Comparison of ENCODE assay signal across 1 cellular context in genomic region chr20:38472513-38473352, GRCh38.
TF ChIP-seq lines count a peak whose summit lies in the region.

Gene RALGAPB, plus strand, starts transcription at chr20:38472843. Its CDS starts 15,590 bp downstream, at chr20:38488433.

TF ChIP-seq in GM12878, 131 proteins besides CTCF, POLR2A, EP300 and RAD21 (continued from another document and continues in another):
- TF ChIP-seq ZBTB40 (IDR thresholded peaks at IDR 0.05; ENCODE audit: borderline replicate concordance) (peak; percentile 85), NKRF (conservative IDR thresholded peaks at IDR 0.05) (peak; percentile 78), SP1 (IDR thresholded peaks at IDR 0.05; ENCODE audit: low read depth, low read length) (peak; percentile 57), PRDM15 (CRISPR knock-in tag; IDR thresholded peaks at IDR 0.05) (no peak), TAF1 (IDR thresholded peaks at IDR 0.05; ENCODE audit: borderline replicate concordance, low read depth, low read length) (no peak; the same call in 1 of the 2 replicates), MTA2 (IDR thresholded peaks at IDR 0.05; ENCODE audit: low read depth) (peak; percentile 36; the same call in 1 of the 2 replicates), SMAD1 (IDR thresholded peaks at IDR 0.05; ENCODE audit: low read depth, partially characterized antibody) (peak; percentile 61), PKNOX1 (IDR thresholded peaks at IDR 0.05) (peak; percentile 69; the same call in 1 of the 2 replicates), GABPA (IDR thresholded peaks at IDR 0.05; ENCODE audit: low read depth) (0 out of 2 replicates have a peak, but pooled peaks have one; percentile 73), CEBPZ (IDR thresholded peaks at IDR 0.05; ENCODE audit: low read depth, low read length) (no peak), PAX5 (IDR thresholded peaks at IDR 0.05; ENCODE audit: borderline replicate concordance, low read depth, low read length) (peak; percentile 30; the same call in 1 of the 2 replicates), POU2F2 (IDR thresholded peaks at IDR 0.05; ENCODE audit: borderline replicate concordance, low read depth, low read length) (peak; percentile 40; the same call in 1 of the 3 replicates), HCFC1 (IDR thresholded peaks at IDR 0.05; ENCODE audit: low read length) (peak; percentile 69), CREM (IDR thresholded peaks at IDR 0.05; ENCODE audit: low read depth) (peak; percentile 70), BHLHE40 (IDR thresholded peaks at IDR 0.05; ENCODE audit: borderline replicate concordance in 1 of 2, low read depth in 2 of 2, low read length in 1 of 2) (peak; percentile 29 to 94; a peak in 3 of 4 replicates), SRF (IDR thresholded peaks at IDR 0.05; ENCODE audit: low read depth in 2 of 2, low read length in 2 of 2) (no peak), IKZF1 (conservative IDR thresholded peaks at IDR 0.05) (peak; percentile 97), WRNIP1 (IDR thresholded peaks at IDR 0.05; ENCODE audit: borderline replicate concordance, low read depth, low read length) (peak; percentile 52; the same call in 1 of the 2 replicates), SREBF1 (IDR thresholded peaks at IDR 0.05; ENCODE audit: low read length) (no peak), NR2F1 (conservative IDR thresholded peaks at IDR 0.05) (0 out of 2 replicates have a peak, but pooled peaks have one; percentile 38), TBL1XR1 (IDR thresholded peaks at IDR 0.05; ENCODE audit: low read depth, low read length) (peak; percentile 45; the same call in 1 of the 2 replicates), ZNF207 (IDR thresholded peaks at IDR 0.05; ENCODE audit: borderline replicate concordance) (peak; percentile 54), SPI1 (IDR thresholded peaks at IDR 0.05; ENCODE audit: borderline replicate concordance, insufficient read depth, low read depth, low read length) (0 out of 2 replicates have a peak, but pooled peaks have one; percentile 1), YY1 (IDR thresholded peaks at IDR 0.05; ENCODE audit: low read depth, low read length) (0 out of 2 replicates have a peak, but pooled peaks have one; percentile 28), BACH1 (IDR thresholded peaks at IDR 0.05; ENCODE audit: borderline replicate concordance) (peak; percentile 58), DPF2 (IDR thresholded peaks at IDR 0.05) (peak; percentile 62; the same call in 1 of the 2 replicates), SIN3A (IDR thresholded peaks at IDR 0.05; ENCODE audit: low read depth, low read length) (peak; percentile 51), RELB (IDR thresholded peaks at IDR 0.05; ENCODE audit: low read depth) (peak; percentile 65), TCF12 (IDR thresholded peaks at IDR 0.05; ENCODE audit: low read depth, low read length) (peak; percentile 67; the same call in 1 of the 2 replicates), SMC3 (IDR thresholded peaks at IDR 0.05; ENCODE audit: borderline replicate concordance, low read length) (peak; percentile 15; the same call in 1 of the 2 replicates), IKZF2 (IDR thresholded peaks at IDR 0.05) (peak; percentile 75 to 82), NBN (IDR thresholded peaks at IDR 0.05) (peak; percentile 72), ZBTB4 (CRISPR knock-in tag; IDR thresholded peaks at IDR 0.05) (no peak)
